Comparison of ENCODE assay signal across 19 cellular contexts in the genomic region with DNA sequence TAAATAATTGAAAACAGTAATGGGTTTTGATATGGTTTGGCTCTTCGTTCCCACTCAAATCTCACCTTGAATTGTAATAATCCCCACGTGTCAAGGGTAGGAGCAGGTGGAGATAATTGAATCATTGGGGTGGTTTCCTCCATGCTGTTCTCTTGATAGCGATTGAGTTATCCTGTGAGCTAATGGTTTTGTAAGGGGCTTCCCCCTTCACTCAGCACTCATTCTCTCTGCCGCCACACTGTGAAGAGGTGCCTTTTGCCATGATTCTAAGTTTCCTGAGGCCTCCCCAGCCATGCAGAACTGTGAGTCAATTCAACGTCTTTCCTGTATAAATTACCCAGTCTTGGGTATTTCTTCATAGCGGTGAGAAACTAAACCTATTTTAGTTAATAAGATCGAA.
"Had no signal": no experiment of that assay in that cellular context is flagged by ENCODE, and none has a peak within 500 bp of the region (broad histone marks: within the 10 kb centered on the region; RNA-seq: fewer than 3 reads in every experiment).

No MANE protein-coding gene starts in this region.

- H3K4me1 Mint-ChIP-seq: natural killer cell; stimulated activated memory B cell treated with anti-CD40 and anti-IgM and Interleukin-4, amounts not matched to agents 10 μg/mL and 1 μg/mL and 100 μg/mL, for 72 hours had no signal

- H3K27me3 Mint-ChIP-seq: stimulated activated memory B cell treated with anti-CD40 and anti-IgM and Interleukin-4, amounts not matched to agents 10 μg/mL and 1 μg/mL and 100 μg/mL, for 72 hours; type B pancreatic cell had no signal

- ATAC-seq: left ventricle myocardium superior; lower lobe of right lung; natural killer cell; psoas muscle; right cardiac atrium; stimulated activated memory B cell treated with anti-CD40 and anti-IgM and Interleukin-4, amounts not matched to agents 10 μg/mL and 1 μg/mL and 100 μg/mL, for 72 hours; stimulated activated naive CD8-positive, alpha-beta T cell treated with anti-CD3 and anti-CD28 coated beads, Interleukin-15, Interleukin-2, amounts not matched to agents 100 U/mL and 50 U/mL, for 24 hours had no signal

- H3K36me3 Mint-ChIP-seq: natural killer cell; stimulated activated memory B cell treated with anti-CD40 and anti-IgM and Interleukin-4, amounts not matched to agents 10 μg/mL and 1 μg/mL and 100 μg/mL, for 72 hours; type B pancreatic cell had no signal

- H3K4me3 Mint-ChIP-seq: natural killer cell; stimulated activated memory B cell treated with anti-CD40 and anti-IgM and Interleukin-4, amounts not matched to agents 10 μg/mL and 1 μg/mL and 100 μg/mL, for 72 hours; type B pancreatic cell had no signal

- H3K4me3 ChIP-seq: dorsolateral prefrontal cortex, lower lobe of right lung, ovary, psoas muscle, sigmoid colon, testis, tibial artery had no signal

- H3K27ac Mint-ChIP-seq: natural killer cell; stimulated activated memory B cell treated with anti-CD40 and anti-IgM and Interleukin-4, amounts not matched to agents 10 μg/mL and 1 μg/mL and 100 μg/mL, for 72 hours; type B pancreatic cell had no signal

- H3K9me3 Mint-ChIP-seq: natural killer cell; stimulated activated memory B cell treated with anti-CD40 and anti-IgM and Interleukin-4, amounts not matched to agents 10 μg/mL and 1 μg/mL and 100 μg/mL, for 72 hours; type B pancreatic cell had no signal

- DNase-seq: dorsolateral prefrontal cortex; effector CD4-positive, alpha-beta T cell; head of caudate nucleus; left ventricle myocardium superior; lower lobe of right lung; natural killer cell; occipital lobe; ovary; posterior cingulate gyrus; psoas muscle; right cardiac atrium; sigmoid colon; stimulated activated CD4-positive, alpha-beta T cell treated with anti-CD3 and anti-CD28 coated beads, Interleukin-4, amount 100 ng/mL, for 4 hours; stimulated activated naive CD8-positive, alpha-beta T cell treated with anti-CD3 and anti-CD28 coated beads, Interleukin-15, Interleukin-2, amounts not matched to agents 100 U/mL and 50 U/mL, for 24 hours; substantia nigra; testis; tibial artery had no signal
